ENCODE assay signal across 23 cellular contexts in the genomic region with DNA sequence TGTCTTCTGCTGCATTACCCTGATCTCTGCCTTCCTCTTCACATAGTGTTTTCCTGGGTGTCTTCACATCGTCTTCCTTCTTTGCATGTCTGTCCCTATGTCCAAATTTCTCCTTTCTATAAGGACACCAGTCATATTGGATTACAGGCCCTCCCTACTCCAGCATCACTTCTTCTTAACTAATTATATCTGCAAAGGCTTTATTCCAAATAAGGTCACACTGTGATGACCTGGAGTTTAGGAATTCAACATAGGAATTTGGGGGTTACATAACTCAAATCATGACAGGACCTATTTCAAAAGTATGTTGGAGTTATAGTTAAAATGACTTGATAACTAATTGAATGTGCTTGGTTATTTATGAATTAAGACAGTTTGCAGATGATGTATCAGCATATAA.
"Had no signal": no experiment of that assay in that cellular context is flagged by ENCODE, and none has a peak within 500 bp of the region (broad histone marks: within the 10 kb centered on the region; RNA-seq: fewer than 3 reads in every experiment).

No MANE protein-coding gene starts in this region.

- H3K4me1 Mint-ChIP-seq: activated naive CD8-positive, alpha-beta T cell treated with anti-CD3 and anti-CD28 coated beads for 36 hours had no signal

- H3K36me3 ChIP-seq: cardiac muscle cell, esophagus squamous epithelium, gastrocnemius medialis, lower lobe of right lung, ovary, prostate gland, upper lobe of left lung had no signal

- H3K9me3 Mint-ChIP-seq: activated naive CD8-positive, alpha-beta T cell treated with anti-CD3 and anti-CD28 coated beads for 36 hours had no signal

- H3K4me1 ChIP-seq: esophagus squamous epithelium, gastrocnemius medialis, lower lobe of right lung, prostate gland, upper lobe of left lung had no signal

- FAIRE-seq: kidney had no signal

- H3K9me3 ChIP-seq: esophagus squamous epithelium, gastrocnemius medialis, lower lobe of right lung, ovary, prostate gland, upper lobe of left lung had no signal

- H3K36me3 Mint-ChIP-seq: activated naive CD8-positive, alpha-beta T cell treated with anti-CD3 and anti-CD28 coated beads for 36 hours; natural killer cell treated with Interleukin-12 subunit alpha and Interleukin-12 subunit beta and Interleukin-15 and Interleukin-18, amount 100 ng/mL, for 72 hours had no signal

- H3K4me3 ChIP-seq: cardiac muscle cell, esophagus squamous epithelium, gastrocnemius medialis, lower lobe of right lung, ovary, prostate gland, upper lobe of left lung had no signal

- H3K27me3 Mint-ChIP-seq: natural killer cell treated with Interleukin-12 subunit alpha and Interleukin-12 subunit beta and Interleukin-15 and Interleukin-18, amount 100 ng/mL, for 72 hours had no signal

- H3K27ac Mint-ChIP-seq: activated naive CD8-positive, alpha-beta T cell treated with anti-CD3 and anti-CD28 coated beads for 36 hours; endodermal cell; natural killer cell treated with Interleukin-12 subunit alpha and Interleukin-12 subunit beta and Interleukin-15 and Interleukin-18, amount 100 ng/mL, for 72 hours; WTC11 had no signal

- DNase-seq: activated CD4-positive, alpha-beta T cell treated with anti-CD3 and anti-CD28 coated beads, Interleukin-2, amount 50 U/mL, for 4 hours; activated CD8-positive, alpha-beta memory T cell treated with anti-CD3 and anti-CD28 coated beads for 24 hours; activated CD8-positive, alpha-beta memory T cell treated with anti-CD3 and anti-CD28 coated beads, Interleukin-2, amount 50 U/mL, for 4 hours; activated naive CD4-positive, alpha-beta T cell treated with Interleukin-2 at 50 U/mL for 16 hours; activated naive CD8-positive, alpha-beta T cell treated with anti-CD3 and anti-CD28 coated beads for 36 hours; activated T-cell treated with anti-CD3 and anti-CD28 coated beads, Interleukin-2, amount 50 U/mL, for 4 hours; cortex of kidney; endodermal cell; esophagus squamous epithelium; gastrocnemius medialis; head of caudate nucleus; kidney; lower lobe of right lung; midbrain; ovary; stimulated activated CD4-positive, alpha-beta T cell treated with anti-CD3 and anti-CD28 coated beads, Interleukin-4, amount 100 ng/mL, for 4 hours; stimulated activated naive CD8-positive, alpha-beta T cell treated with anti-CD3 and anti-CD28 coated beads, Interleukin-15, Interleukin-2, amounts not matched to agents 100 U/mL and 50 U/mL, for 24 hours; T-helper 9 cell; upper lobe of left lung had no signal

- H3K27me3 ChIP-seq: cardiac muscle cell, esophagus squamous epithelium, gastrocnemius medialis, ovary, upper lobe of left lung had no signal

- H3K27ac ChIP-seq: cardiac muscle cell, esophagus squamous epithelium, gastrocnemius medialis, lower lobe of right lung, ovary, prostate gland, upper lobe of left lung had no signal

- H3K4me3 Mint-ChIP-seq: activated naive CD8-positive, alpha-beta T cell treated with anti-CD3 and anti-CD28 coated beads for 36 hours; activated T-cell treated with anti-CD3 and anti-CD28 coated beads, Interleukin-2, amount 50 U/mL, for 4 hours; endodermal cell; natural killer cell treated with Interleukin-12 subunit alpha and Interleukin-12 subunit beta and Interleukin-15 and Interleukin-18, amount 100 ng/mL, for 72 hours; WTC11 had no signal
